Comparison of ENCODE assay signal across 18 cellular contexts in the genomic region with DNA sequence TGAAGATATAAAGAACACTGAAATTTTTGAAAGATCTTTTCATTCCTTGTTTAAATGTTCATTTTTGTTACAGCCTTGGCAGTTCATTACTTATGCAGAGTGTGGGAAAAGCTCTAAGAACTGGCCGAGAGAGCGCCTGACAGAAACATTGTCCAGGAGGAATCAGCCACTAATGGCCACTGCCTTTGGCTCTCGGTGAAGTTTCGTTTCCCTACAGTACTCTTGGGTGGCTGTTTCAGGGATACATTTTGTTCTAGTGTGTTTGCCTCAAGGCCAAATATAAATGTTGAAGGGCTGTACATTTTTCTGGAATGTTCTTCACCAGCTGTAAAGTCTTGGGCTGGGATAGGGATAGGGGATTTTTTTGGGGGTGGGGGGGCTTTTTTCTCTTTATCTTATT. TPM values are rescaled to one million over a fixed set of nuclear protein-coding genes. Genes with fewer than 3 reads are reported as not detected.
DNase-seq lines count a peak whose midpoint lies in the region; ATAC-seq and TF ChIP-seq lines count a peak whose summit lies in the region.
"Had no signal": no experiment of that assay in that cellular context is flagged by ENCODE, and none has a peak within 500 bp of the region (broad histone marks: within the 10 kb centered on the region; RNA-seq: fewer than 3 reads in every experiment).

No MANE protein-coding gene starts in this region.

- TF ChIP-seq POLR2A in stomach (IDR thresholded peaks at IDR 0.05): no peak

- peak; percentile 51 for TF ChIP-seq EP300 in stomach (IDR thresholded peaks at IDR 0.05)

- no peaks in the 10 kb centered on the region for H3K36me3 ChIP-seq in PC-3 (ENCODE audit: low read depth, low read length)
- H3K36me3 ChIP-seq in lower lobe of right lung: no peaks in the 10 kb centered on the region
- H3K36me3 ChIP-seq in stomach: no peaks in the 10 kb centered on the region

- H3K27me3 ChIP-seq in PC-3 (ENCODE audit: low read length) (no peaks in the 10 kb centered on the region), lower lobe of right lung (ENCODE audit: low read depth) (no peaks in the 10 kb centered on the region), stomach (no peaks in the 10 kb centered on the region)

- no peaks in the 10 kb centered on the region for H3K9me2 ChIP-seq in PC-3 (replicated peaks; ENCODE audit: low read length)
- H3K9me2 ChIP-seq: SK-N-SH had no signal

- intact Hi-C loops in PC-3 (cut with micrococcal nuclease): no loop called here
- intact Hi-C loops in lower lobe of right lung (cut with DNase I): no loop called here
- intact Hi-C loops in stomach (cut with DNase I; ENCODE audit: low total_unique reads): no loop called here

- peak overlapping the region; percentile 33 for H2AFZ ChIP-seq in PC-3 (ENCODE audit: low read length)

- H4K20me1 ChIP-seq in PC-3 (ENCODE audit: low read length): no peaks in the 10 kb centered on the region

- H3K79me2 ChIP-seq in PC-3 (ENCODE audit: low read length): peaks cover 41% of the 10 kb centered on the region

- ATAC-seq in PC-3: no peak
- no peak for ATAC-seq in lower lobe of right lung
- no peak for ATAC-seq in HG02981 (IDR thresholded peaks at IDR 0.05; ENCODE audit: unreplicated experiment)
- ATAC-seq in HG03175 (IDR thresholded peaks at IDR 0.05; ENCODE audit: unreplicated experiment): no peak
- ATAC-seq: activated CD8-positive, alpha-beta memory T cell treated with anti-CD3 and anti-CD28 coated beads, Interleukin-2, amount 10 ng/mL, durations not matched to agents 7 days and 5 days had no signal

- H3K4me2 ChIP-seq in PC-3 (ENCODE audit: low read length): peak overlapping the region; percentile 48
- H3K4me2 ChIP-seq: SK-N-SH had no signal

- H3K27ac ChIP-seq in PC-3 (ENCODE audit: low read length) (no peak overlapping the region), lower lobe of right lung (peak overlapping the region; percentile 26), stomach (peak overlapping the region in 4 of 5 donors; percentile 34 to 83 (median 52))
- H3K27ac ChIP-seq: VCaP had no signal

- no TSS peak for BruUV-seq in PC-3 (replicated peaks; lab: Mats Ljungman, UMichigan)

- no peaks in the 10 kb centered on the region for H3K4me1 ChIP-seq in PC-3 (ENCODE audit: insufficient read depth, low read length)
- H3K4me1 ChIP-seq in lower lobe of right lung: peaks cover 70% of the 10 kb centered on the region
- H3K4me1 ChIP-seq in stomach: peaks cover 4 to 77% (median 38%) of the 10 kb centered on the region in 4 donors

- peak overlapping the region; percentile 29; the same call in 1 of the 2 replicates for H3K4me3 ChIP-seq in PC-3 (ENCODE audit: low read length)
- no peak overlapping the region for H3K4me3 ChIP-seq in fibroblast of mammary gland (ENCODE audit: control insufficient read depth, low read depth, low read length)
- no peak overlapping the region for H3K4me3 ChIP-seq in lower lobe of right lung
- no peak overlapping the region for H3K4me3 ChIP-seq in stomach

- H3K9ac ChIP-seq in PC-3 (ENCODE audit: low read length): no peak overlapping the region
- H3K9ac ChIP-seq: SK-N-SH had no signal

- CTCF ChIA-PET in PC-3 (lab: Charles Lee): no interaction called here

- DNase-seq in PC-3 (no peak), fibroblast of mammary gland (ENCODE audit: low read depth) (peak; percentile 19), lower lobe of right lung (no peak), stomach (no peak), NCI-H510A treated with DMSO at 0.1 percent for 48 hours (lab: John Stamatoyannopoulos, UW) (no peak), NCI-H1048 (lab: John Stamatoyannopoulos, UW) (no peak)
- DNase-seq: activated CD8-positive, alpha-beta memory T cell treated with anti-CD3 and anti-CD28 coated beads, Interleukin-2, amount 10 ng/mL, durations not matched to agents 7 days and 5 days; activated gamma-delta T cell treated with Interleukin-2 at 50 U/mL for 16 hours; aorta; Calu3; dermis blood vessel endothelial cell; immature natural killer cell; NCI-H1417; posterior cingulate gyrus; SK-N-SH had no signal

- POLR2A ChIA-PET in PC-3 (lab: Charles Lee; ENCODE audit: unreplicated experiment): no interaction called here

- no peaks in the 10 kb centered on the region for H3K9me3 ChIP-seq in PC-3 (ENCODE audit: low read length)
- H3K9me3 ChIP-seq in lower lobe of right lung: no peaks in the 10 kb centered on the region
- no peaks in the 10 kb centered on the region for H3K9me3 ChIP-seq in stomach
- H3K9me3 ChIP-seq: SK-N-SH had no signal

- H3F3A ChIP-seq in PC-3 (ENCODE audit: low read length, unreplicated experiment): no peaks in the 10 kb centered on the region

- TF ChIP-seq CTCF in PC-3 (conservative IDR thresholded peaks at IDR 0.05; ENCODE audit: low read depth, low read length) (no peak), fibroblast of mammary gland (conservative IDR thresholded peaks at IDR 0.05; ENCODE audit: control insufficient read depth, insufficient read depth, low read depth, low read length) (no peak), lower lobe of right lung (IDR thresholded peaks at IDR 0.05) (no peak), stomach (IDR thresholded peaks at IDR 0.05) (no peak)

- 44 to 78% (median 58%) methylated on average over 4 of the region's 4 CpGs for WGBS in stomach, 5 donors

RNA-seq across cellular contexts. Expression of gene SPTBN1, which starts 10.8 kb away (rescaled TPM):
- 202 and 235 TPM in 2 replicates for total RNA-seq in PC-3 (2014; rRNA removed)
- total RNA-seq in lower lobe of right lung: 601 TPM
- 100 to 1,000 TPM; 155 to 475 (median 267) TPM for total RNA-seq in stomach
- polyA plus RNA-seq in stomach: 10 to 100 TPM; 28.7 to 33.6 (median 29.6) TPM
